Comparison of ENCODE assay signal across 8 cellular contexts in the genomic region with DNA sequence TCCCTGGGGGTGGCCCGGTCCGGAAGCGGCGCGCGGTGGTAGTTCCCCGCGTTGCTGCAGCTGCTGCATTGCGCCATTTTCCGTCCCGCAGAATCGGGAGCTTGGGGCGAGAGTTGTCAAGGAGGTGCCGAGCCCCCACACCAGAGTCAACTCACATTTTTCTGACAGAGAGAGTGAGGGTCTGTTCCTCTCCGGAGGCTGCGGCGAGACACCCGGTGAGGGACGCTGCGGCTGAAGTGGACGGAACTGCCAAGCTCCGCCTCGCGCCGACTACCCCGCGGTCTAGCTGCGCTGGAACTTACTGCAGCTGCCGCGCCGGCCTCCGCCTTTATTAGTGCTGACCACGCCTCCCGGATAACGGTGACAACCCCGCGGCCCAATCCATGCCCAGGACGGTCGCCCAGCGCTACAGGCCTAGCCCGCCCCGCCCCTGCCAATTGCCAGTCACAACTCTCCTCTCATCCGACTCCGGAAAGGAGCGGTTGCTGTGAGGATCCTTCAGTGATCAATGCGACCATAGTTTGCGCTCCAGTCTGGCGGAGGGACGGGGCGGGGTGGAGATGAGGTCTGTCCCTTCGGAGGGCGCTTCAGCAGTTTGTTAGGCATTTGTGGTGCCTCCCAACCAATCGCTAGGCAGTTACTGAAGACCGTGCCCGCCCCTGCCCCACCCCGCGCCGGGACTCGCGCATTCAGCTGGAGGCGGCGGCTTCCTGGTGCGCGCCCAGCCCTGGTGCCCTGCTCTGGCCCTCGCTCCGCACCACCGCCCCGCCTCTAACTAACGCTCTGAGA. TPM values are rescaled to one million over a fixed set of nuclear protein-coding genes. Genes with fewer than 3 reads are reported as not detected.
DNase-seq lines count a peak whose midpoint lies in the region; ATAC-seq, FAIRE-seq and TF ChIP-seq lines count a peak whose summit lies in the region.

A gene with protein sequence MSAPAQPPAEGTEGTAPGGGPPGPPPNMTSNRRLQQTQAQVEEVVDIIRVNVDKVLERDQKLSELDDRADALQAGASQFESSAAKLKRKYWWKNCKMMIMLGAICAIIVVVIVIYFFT (minus strand): TSS at position 303 of the 789 bp plus-strand sequence. CDS start 146 bp downstream, at position 157.

- peak; percentile 19 for FAIRE-seq in kidney (lab: Jason Lieb, UNC)

- H3K36me3 ChIP-seq in kidney (ENCODE audit: control insufficient read depth in 1 of 2, insufficient read depth in 2 of 2, low read length in 2 of 2), result peaks cover 0 to 4% of the 10 kb centered on the region in 2 donors

- peak within 1 kb of the TSS; percentile 88 for H3K4me3 ChIP-seq in AG10803 (ENCODE audit: low read length)
- H3K4me3 ChIP-seq in kidney (ENCODE audit: low read length in 2 of 2), result peak within 1 kb of the TSS; percentile 76 to 78

- intact Hi-C loops in kidney (cut with DNase I), result no loop called here

- ATAC-seq in GM19043 (IDR thresholded peaks at IDR 0.05; ENCODE audit: low read depth, unreplicated experiment) (peak; percentile 82), HG03378 (IDR thresholded peaks at IDR 0.05; ENCODE audit: unreplicated experiment) (peak; percentile 79)

- H3K27ac ChIP-seq in kidney (ENCODE audit: low read depth in 2 of 2, low read length in 2 of 2), result peak within 1 kb of the TSS; percentile 80 to 94

- H3K9ac ChIP-seq in kidney (ENCODE audit: low read length in 2 of 2), result peak within 1 kb of the TSS; percentile 80

- peaks cover 3 to 12% of the 10 kb centered on the region in 2 donors for H3K4me1 ChIP-seq in kidney (ENCODE audit: control insufficient read depth in 1 of 2, insufficient read depth in 1 of 2, low read depth in 1 of 2, low read length in 2 of 2)

- no peak for TF ChIP-seq CTCF in AG10803 (conservative IDR thresholded peaks at IDR 0.05; ENCODE audit: low read length)
- TF ChIP-seq CTCF in kidney (IDR thresholded peaks at IDR 0.05; ENCODE audit: borderline replicate concordance, extremely low read depth, insufficient read depth), result no peak

- DNase-seq in AG10803 (ENCODE audit: low read depth) (peak; percentile 97), NCI-H460 (ENCODE audit: extremely low read depth, low read depth) (peak; percentile 95), cerebellar nuclear complex (lab: John Stamatoyannopoulos, UW) (peak; percentile 42 to 66), kidney (peak; percentile 99)
- DNase-seq in activated CD4-positive, CD25-positive, alpha-beta regulatory T cell treated with anti-CD3 and anti-CD28 coated beads, Interleukin-2, amount 50 U/mL, for 72 hours, result peak; percentile 97
- peak; percentile 100 for DNase-seq in stimulated activated CD4-positive, alpha-beta T cell treated with anti-CD3 and anti-CD28 coated beads, Interleukin-15, amount 100 ng/mL, for 24 hours

- H3K9me3 ChIP-seq in kidney (ENCODE audit: control insufficient read depth in 1 of 2, low read length in 2 of 2), result no peaks in the 10 kb centered on the region

RNA-seq across cellular contexts. Expression of the gene that starts here (rescaled TPM):
- 10.7 and 14.3 TPM in 2 replicates for total RNA-seq in NCI-H460 (2014; rRNA removed; shearing (Covaris generic))
- polyA plus RNA-seq in NCI-H460 (2014; cell fraction: nucleus; rRNA removed), result 47.5 and 51.9 TPM in 2 replicates
- 13.2 TPM for total RNA-seq in kidney
- polyA plus RNA-seq in kidney (ENCODE audit: insufficient read depth, low read depth, low replicate concordance), result 4.9 TPM

Comparison
In these comparisons a context has a peak if more than half of its experiments do, and no peak if none do; other contexts are left out.
1. Peak in every context shown above with its lines: DNase-seq, ATAC-seq, H3K4me3 ChIP-seq and H3K27ac ChIP-seq.